Comparison of ENCODE assay signal across 24 cellular contexts in genomic region chr5:32038537-32038936, GRCh38.
"Had no signal": no experiment of that assay in that cellular context is flagged by ENCODE, and none has a peak within 500 bp of the region (broad histone marks: within the 10 kb centered on the region; RNA-seq: fewer than 3 reads in every experiment).

No MANE protein-coding gene starts in this region.

- H3K27me3 ChIP-seq: breast epithelium, esophagus squamous epithelium, right lobe of liver, stomach, suprapubic skin, uterus had no signal

- H3K27ac ChIP-seq: breast epithelium, esophagus squamous epithelium, right lobe of liver, skin epidermis, stomach, suprapubic skin, uterus had no signal

- H3K36me3 Mint-ChIP-seq: activated naive CD8-positive, alpha-beta T cell treated with anti-CD3 and anti-CD28 coated beads for 36 hours; memory B cell; stimulated activated memory B cell treated with anti-CD40 and anti-IgM and Interleukin-4, amounts not matched to agents 10 μg/mL and 1 μg/mL and 100 μg/mL, for 72 hours; T-cell had no signal

- H3K4me1 ChIP-seq: breast epithelium, right lobe of liver, stomach, uterus had no signal

- H3K4me1 Mint-ChIP-seq: memory B cell; nephron; stimulated activated memory B cell treated with anti-CD40 and anti-IgM and Interleukin-4, amounts not matched to agents 10 μg/mL and 1 μg/mL and 100 μg/mL, for 72 hours had no signal

- DNase-seq: activated CD4-positive, alpha-beta T cell treated with anti-CD3 and anti-CD28 coated beads, Interleukin-2, amount 50 U/mL, for 48 hours; activated CD8-positive, alpha-beta memory T cell treated with anti-CD3 and anti-CD28 coated beads, Interleukin-2, amount 50 U/mL, for 48 hours; activated naive CD4-positive, alpha-beta T cell treated with Interleukin-2 at 50 U/mL for 16 hours; activated naive CD8-positive, alpha-beta T cell treated with anti-CD3 and anti-CD28 coated beads for 36 hours; activated T-cell treated with anti-CD3 and anti-CD28 coated beads, Interleukin-2, amount 50 U/mL, for 4 hours; effector CD8-positive, alpha-beta T cell; esophagus squamous epithelium; left colon; right lobe of liver; stimulated activated CD4-positive, alpha-beta T cell treated with anti-CD3 and anti-CD28 coated beads, Interleukin-2, amount 100 ng/mL, for 24 hours; stomach; T-cell; trophoblast cell; uterus had no signal

- H3K27ac Mint-ChIP-seq: activated naive CD8-positive, alpha-beta T cell treated with anti-CD3 and anti-CD28 coated beads for 36 hours; activated T-helper 2 cell treated with anti-CD3 and anti-CD28 coated beads, Interferon-gamma antibody, Interleukin-2, Interleukin-4, amounts not matched to agents 10 μg/mL and 5 μg/mL and 100 μg/mL, durations not matched to agents 14 hours and 24 hours and 36 hours; dendritic cell treated with granulocyte-macrophage colony-stimulating factor and Interleukin-4, amounts not matched to agents 40 ng/mL and 50 ng/mL, for 4 days; memory B cell; nephron; stimulated activated memory B cell treated with anti-CD40 and anti-IgM and Interleukin-4, amounts not matched to agents 10 μg/mL and 1 μg/mL and 100 μg/mL, for 72 hours; T-cell; T-helper 2 cell treated with Interferon-gamma antibody and Interleukin-4, amounts not matched to agents 5 μg/mL and 100 μg/mL, for 36 hours; WTC11 had no signal

- H3K9me3 Mint-ChIP-seq: activated naive CD8-positive, alpha-beta T cell treated with anti-CD3 and anti-CD28 coated beads for 36 hours; activated T-cell treated with anti-CD3 and anti-CD28 coated beads, Interleukin-2, amount 50 U/mL, for 4 hours; activated T-helper 2 cell treated with anti-CD3 and anti-CD28 coated beads, Interferon-gamma antibody, Interleukin-2, Interleukin-4, amounts not matched to agents 10 μg/mL and 5 μg/mL and 100 μg/mL, durations not matched to agents 14 hours and 24 hours and 36 hours; memory B cell; T-cell; T-helper 2 cell treated with Interferon-gamma antibody and Interleukin-4, amounts not matched to agents 5 μg/mL and 100 μg/mL, for 36 hours had no signal

- H3K9me3 ChIP-seq: breast epithelium, right lobe of liver, suprapubic skin, uterus had no signal

- H3K4me3 Mint-ChIP-seq: activated naive CD8-positive, alpha-beta T cell treated with anti-CD3 and anti-CD28 coated beads for 36 hours; activated T-cell treated with anti-CD3 and anti-CD28 coated beads, Interleukin-2, amount 50 U/mL, for 4 hours; dendritic cell treated with granulocyte-macrophage colony-stimulating factor and Interleukin-4, amounts not matched to agents 40 ng/mL and 50 ng/mL, for 4 days; memory B cell; nephron; stimulated activated memory B cell treated with anti-CD40 and anti-IgM and Interleukin-4, amounts not matched to agents 10 μg/mL and 1 μg/mL and 100 μg/mL, for 72 hours; T-cell; T-helper 2 cell treated with Interferon-gamma antibody and Interleukin-4, amounts not matched to agents 5 μg/mL and 100 μg/mL, for 36 hours; WTC11 had no signal

- ATAC-seq: activated T-cell treated with anti-CD3 and anti-CD28 coated beads, Interleukin-2, amount 50 U/mL, for 4 hours; left colon; right lobe of liver; stimulated activated memory B cell treated with anti-CD40 and anti-IgM and Interleukin-4, amounts not matched to agents 10 μg/mL and 1 μg/mL and 100 μg/mL, for 72 hours; T-cell; WTC11 had no signal

- H3K4me3 ChIP-seq: breast epithelium, esophagus squamous epithelium, right lobe of liver, skin epidermis, stomach, suprapubic skin, uterus had no signal

- H3K36me3 ChIP-seq: breast epithelium, right lobe of liver, uterus had no signal
